1 cellular context compared by ENCODE assay signal in genomic region chr13:59706101-59706976, GRCh38.
TF ChIP-seq lines count a peak whose summit lies in the region.

No MANE protein-coding gene starts in this region.

TF ChIP-seq in GM23338, 12 proteins besides CTCF, POLR2A, EP300 and RAD21 (continued from another document):
- no peak for TF ChIP-seq ZNF462 (CRISPR knock-in tag; IDR thresholded peaks at IDR 0.05)
- no peak for TF ChIP-seq EZH2 (IDR thresholded peaks at IDR 0.05; ENCODE audit: low read depth, unreplicated experiment)
- TF ChIP-seq POLR2AphosphoS5 (IDR thresholded peaks at IDR 0.05; ENCODE audit: low read depth): no peak
